In genomic region chr14:65238456-65238855, GRCh38 we compare ENCODE assay signal across 11 cellular contexts.
DNase-seq lines count a peak whose midpoint lies in the region; ATAC-seq and TF ChIP-seq lines count a peak whose summit lies in the region.
"Had no signal": no experiment of that assay in that cellular context is flagged by ENCODE, and none has a peak within 500 bp of the region (broad histone marks: within the 10 kb centered on the region; RNA-seq: fewer than 3 reads in every experiment).

No MANE protein-coding gene starts in this region.

- peak overlapping the region; percentile 33 for H4K8ac ChIP-seq in trophoblast cell (ENCODE audit: low read depth, low read length)

- peak overlapping the region; percentile 89 for H2BK5ac ChIP-seq in trophoblast cell (ENCODE audit: low read depth, low read length, poor library complexity)

- H3K27ac ChIP-seq in trophoblast cell (ENCODE audit: low read depth, low read length) (peak overlapping the region; percentile 97), spleen (no peak overlapping the region)
- H3K27ac ChIP-seq: psoas muscle, VCaP had no signal

- WGBS in trophoblast cell (ENCODE audit: extremely low coverage, insufficient coverage, insufficient read length), result no CpG with 5 or more reads among the region's 6 CpGs
- 94 to 97% (median 96%) methylated on average over 6 of the region's 6 CpGs for WGBS in spleen, 5 donors

- TF ChIP-seq CTCF in epithelial cell of proximal tubule (conservative IDR thresholded peaks at IDR 0.05; ENCODE audit: low read depth, low read length) (no peak), spleen (IDR thresholded peaks at IDR 0.05 in 8 of 11, conservative IDR thresholded peaks at IDR 0.05 in 3 of 11) (no peak)

- H3K4me1 ChIP-seq in trophoblast cell (ENCODE audit: control insufficient read depth in 1 of 2, insufficient read depth in 2 of 2, low read length in 2 of 2) (peaks cover 26 to 31% of the 10 kb centered on the region in 2 experiments), spleen (peaks cover 0 to 16% (median 0%) of the 10 kb centered on the region in 6 donors)
- H3K4me1 ChIP-seq: psoas muscle had no signal

- H3K4ac ChIP-seq in trophoblast cell (ENCODE audit: low read depth, low read length), result peak overlapping the region; percentile 39

- H3K9me3 ChIP-seq in trophoblast cell (ENCODE audit: insufficient read depth, low read depth, low read length) (no peaks in the 10 kb centered on the region), spleen (no peaks in the 10 kb centered on the region)
- H3K9me3 ChIP-seq: psoas muscle had no signal

- H4K12ac ChIP-seq in trophoblast cell (ENCODE audit: low read depth, low read length), result no peak overlapping the region

- peak overlapping the region; percentile 98 for H2BK120ac ChIP-seq in trophoblast cell (ENCODE audit: insufficient read depth, low read length, poor library complexity)

- peak overlapping the region; percentile 88 for H3K14ac ChIP-seq in trophoblast cell (ENCODE audit: low read length)

- peak; percentile 93 for DNase-seq in ELR (ENCODE audit: low read depth)
- peak; percentile 90 for DNase-seq in RPMI7951 (ENCODE audit: low read depth)
- peak; percentile 89 for DNase-seq in epithelial cell of proximal tubule (ENCODE audit: low read depth)
- DNase-seq in trophoblast cell, result peak; percentile 78 to 85
- DNase-seq in spleen, result no peak
- no peak for DNase-seq in H7
- no peak for DNase-seq in NCI-H524 (lab: John Stamatoyannopoulos, UW)
- DNase-seq: activated T-cell treated with anti-CD3 and anti-CD28 coated beads, Interleukin-2, amount 50 U/mL, for 72 hours had no signal

- H2AFZ ChIP-seq in trophoblast cell (ENCODE audit: insufficient read depth, low read length, poor library complexity), result no peak overlapping the region

- no peak for ATAC-seq in GM21515 (IDR thresholded peaks at IDR 0.05; ENCODE audit: unreplicated experiment)
- ATAC-seq: activated T-cell treated with anti-CD3 and anti-CD28 coated beads, Interleukin-2, amount 50 U/mL, for 72 hours had no signal

- H3K18ac ChIP-seq in trophoblast cell (ENCODE audit: low read length), result no peak overlapping the region

- intact Hi-C loops in spleen (cut with DNase I; ENCODE audit: low total_unique reads), result no loop called here

- H3K23ac ChIP-seq in trophoblast cell (ENCODE audit: low read length), result no peak overlapping the region

- peak overlapping the region; percentile 58 for H3K4me2 ChIP-seq in trophoblast cell (ENCODE audit: low read length)

- no peak overlapping the region for H3K4me3 ChIP-seq in epithelial cell of proximal tubule (ENCODE audit: low read depth, low read length)
- no peak overlapping the region for H3K4me3 ChIP-seq in trophoblast cell (ENCODE audit: low read depth, low read length)
- H3K4me3 ChIP-seq in spleen, result no peak overlapping the region
- H3K4me3 ChIP-seq in H7 (ENCODE audit: insufficient read depth, low read depth, low read length), result no peak overlapping the region
- H3K4me3 ChIP-seq: psoas muscle had no signal

- H3K79me2 ChIP-seq in trophoblast cell (ENCODE audit: control insufficient read depth, insufficient read depth, low read length, poor library complexity), result peaks cover 12% of the 10 kb centered on the region

- H2BK12ac ChIP-seq in trophoblast cell (ENCODE audit: low read length), result peak overlapping the region; percentile 94

- H3K36me3 ChIP-seq in trophoblast cell (ENCODE audit: control insufficient read depth in 1 of 2, insufficient read depth in 2 of 2, low read length in 2 of 2) (no peaks in the 10 kb centered on the region), spleen (no peaks in the 10 kb centered on the region), H7 (replicated peaks; ENCODE audit: control insufficient read depth, insufficient read depth, low read length) (no peaks in the 10 kb centered on the region)

- H2AK5ac ChIP-seq in trophoblast cell (ENCODE audit: low read length), result peak overlapping the region; percentile 85

- H3K27me3 ChIP-seq in trophoblast cell (ENCODE audit: insufficient read depth, low read length) (no peaks in the 10 kb centered on the region), spleen (replicated peaks in 1 of 7) (no peaks in the 10 kb centered on the region), H7 (ENCODE audit: control insufficient read depth, insufficient read depth, low read length) (no peaks in the 10 kb centered on the region; the same call in 1 of the 2 replicates)

- H3K9ac ChIP-seq in trophoblast cell (ENCODE audit: low read length), result no peak overlapping the region

- TF ChIP-seq POLR2A in spleen (IDR thresholded peaks at IDR 0.05), result no peak

- peaks cover 54% of the 10 kb centered on the region for H3K79me1 ChIP-seq in trophoblast cell (ENCODE audit: low read length)

- H4K91ac ChIP-seq in trophoblast cell (ENCODE audit: low read depth, low read length), result peak overlapping the region; percentile 97

Comparison
In these comparisons a context has a peak if more than half of its experiments do, and no peak if none do; other contexts are left out.
1. DNase-seq: peak in ELR (single experiment), RPMI7951 (single experiment), epithelial cell of proximal tubule (single experiment) and trophoblast cell (2 of 2); none in spleen (single experiment), H7 (single experiment) and NCI-H524 (0 of 2).